In the genomic region with DNA sequence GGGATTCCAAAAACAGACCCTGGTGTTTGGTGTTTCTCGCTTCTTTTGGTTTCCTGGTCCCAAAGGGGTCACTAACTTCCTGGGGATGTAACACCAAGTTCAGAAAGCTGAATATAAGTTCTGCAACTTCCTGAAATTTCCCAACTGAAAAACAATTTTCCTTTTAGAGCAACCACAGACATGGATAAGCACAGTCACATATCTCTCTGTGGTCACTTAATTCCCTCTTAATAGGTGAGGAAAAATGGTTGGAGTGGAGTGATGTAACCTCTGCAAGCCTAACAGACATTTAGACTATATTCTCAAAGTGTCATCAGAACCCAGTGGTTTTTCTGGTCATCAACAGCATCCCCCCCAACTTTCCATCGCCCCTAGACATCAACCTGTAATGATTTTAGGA, we compare ENCODE assay signal across 31 cellular contexts.
"Had no signal": no experiment of that assay in that cellular context is flagged by ENCODE, and none has a peak within 500 bp of the region (broad histone marks: within the 10 kb centered on the region; RNA-seq: fewer than 3 reads in every experiment).

No MANE protein-coding gene starts in this region.

- H3K27me3 Mint-ChIP-seq: activated CD8-positive, alpha-beta T cell treated with anti-CD3 and anti-CD28 coated beads for 36 hours; activated T-helper 17 cell treated with anti-CD3 and anti-CD28 coated beads, Interleukin-2, amount 50 U/mL, for 72 hours; T-helper 17 cell had no signal

- H3K9me3 Mint-ChIP-seq: activated CD8-positive, alpha-beta T cell treated with anti-CD3 and anti-CD28 coated beads for 36 hours; activated T-cell treated with anti-CD3 and anti-CD28 coated beads, Interleukin-2, amount 50 U/mL, for 4 hours; activated T-helper 17 cell treated with anti-CD3 and anti-CD28 coated beads, Interleukin-2, amount 50 U/mL, for 72 hours; brain; T-helper 2 cell treated with Interferon-gamma antibody and Interleukin-4, amounts not matched to agents 5 μg/mL and 100 μg/mL, for 36 hours; WTC11 had no signal

- H3K9me3 ChIP-seq: breast epithelium, colonic mucosa, esophagus squamous epithelium had no signal

- H3K36me3 Mint-ChIP-seq: activated naive CD8-positive, alpha-beta T cell; brain; WTC11 had no signal

- H3K4me3 Mint-ChIP-seq: activated CD8-positive, alpha-beta T cell treated with anti-CD3 and anti-CD28 coated beads for 36 hours; activated naive CD8-positive, alpha-beta T cell; activated T-cell treated with anti-CD3 and anti-CD28 coated beads, Interleukin-2, amount 50 U/mL, for 4 hours; activated T-helper 17 cell treated with anti-CD3 and anti-CD28 coated beads, Interleukin-2, amount 50 U/mL, for 72 hours; brain; T-helper 17 cell; T-helper 2 cell treated with Interferon-gamma antibody and Interleukin-4, amounts not matched to agents 5 μg/mL and 100 μg/mL, for 36 hours; WTC11 had no signal

- H3K4me1 ChIP-seq: breast epithelium, colonic mucosa, esophagus squamous epithelium had no signal

- H3K27me3 ChIP-seq: breast epithelium, cardiac muscle cell, colonic mucosa, esophagus squamous epithelium had no signal

- H3K27ac Mint-ChIP-seq: activated CD8-positive, alpha-beta T cell treated with anti-CD3 and anti-CD28 coated beads for 36 hours; activated naive CD8-positive, alpha-beta T cell; activated T-helper 17 cell treated with anti-CD3 and anti-CD28 coated beads, Interleukin-2, amount 50 U/mL, for 72 hours; brain; T-helper 2 cell treated with Interferon-gamma antibody and Interleukin-4, amounts not matched to agents 5 μg/mL and 100 μg/mL, for 36 hours; WTC11 had no signal

- H3K4me3 ChIP-seq: breast epithelium, cardiac muscle cell, colonic mucosa, esophagus squamous epithelium had no signal

- DNase-seq: activated CD4-positive, alpha-beta T cell treated with anti-CD3 and anti-CD28 coated beads for 48 hours; activated CD4-positive, alpha-beta T cell treated with anti-CD3 and anti-CD28 coated beads, Interleukin-2, amount 50 U/mL, for 1 hour; activated CD4-positive, alpha-beta T cell treated with anti-CD3 and anti-CD28 coated beads, Interleukin-2, amount 50 U/mL, for 48 hours; activated CD8-positive, alpha-beta memory T cell treated with anti-CD3 and anti-CD28 coated beads for 24 hours; activated CD8-positive, alpha-beta T cell treated with anti-CD3 and anti-CD28 coated beads for 36 hours; activated effector memory CD4-positive, alpha-beta T cell treated with Interleukin-2 at 50 U/mL for 16 hours; activated gamma-delta T cell treated with Interleukin-2 at 50 U/mL for 16 hours; activated naive CD4-positive, alpha-beta T cell treated with anti-CD3 and anti-CD28 coated beads, Interleukin-2, amount 50 U/mL, for 16 hours; activated naive CD4-positive, alpha-beta T cell treated with Interleukin-2 at 50 U/mL for 16 hours; activated T-cell treated with anti-CD3 and anti-CD28 coated beads, Interleukin-2, amount 50 U/mL, for 4 hours; amygdala; aorta; central memory CD4-positive, alpha-beta T cell; cerebellar nuclear complex; colonic mucosa; effector CD8-positive, alpha-beta T cell; esophagus squamous epithelium; foreskin fibroblast; head of caudate nucleus; T-helper 1 cell; T-helper 17 cell; T1000 had no signal

- H3K36me3 ChIP-seq: breast epithelium, cardiac muscle cell, colonic mucosa, esophagus squamous epithelium had no signal

- H3K4me1 Mint-ChIP-seq: activated T-helper 17 cell treated with anti-CD3 and anti-CD28 coated beads, Interleukin-2, amount 50 U/mL, for 72 hours; brain; WTC11 had no signal

- H3K27ac ChIP-seq: breast epithelium, cardiac muscle cell, colonic mucosa, epithelial cell of prostate, esophagus squamous epithelium, VCaP had no signal
